In genomic region chr2:73404409-73404808, GRCh38 we compare ENCODE assay signal across 28 cellular contexts.
"Had no signal": no experiment of that assay in that cellular context is flagged by ENCODE, and none has a peak within 500 bp of the region (broad histone marks: within the 10 kb centered on the region; RNA-seq: fewer than 3 reads in every experiment).

No MANE protein-coding gene starts in this region.

- H3K4me2 ChIP-seq: neural progenitor cell had no signal

- H3K4me1 ChIP-seq: neural progenitor cell, parathyroid adenoma, psoas muscle, sigmoid colon, stomach, thyroid gland, tibial nerve, upper lobe of left lung, vagina had no signal

- H3K27me3 ChIP-seq: neural progenitor cell, ovary, right lobe of liver, sigmoid colon, stomach, thyroid gland, tibial nerve, upper lobe of left lung, vagina had no signal

- H2AFZ ChIP-seq: neural progenitor cell, parathyroid adenoma had no signal

- DNase-seq: occipital lobe; ovary; posterior cingulate gyrus; psoas muscle; right cardiac atrium; right lobe of liver; sigmoid colon; small intestine; stimulated activated CD4-positive, alpha-beta T cell treated with anti-CD3 and anti-CD28 coated beads, Interleukin-15, amount 100 ng/mL, for 24 hours; stimulated activated CD4-positive, alpha-beta T cell treated with anti-CD3 and anti-CD28 coated beads, Interleukin-2, amount 100 ng/mL, for 24 hours; stimulated activated CD4-positive, alpha-beta T cell treated with anti-CD3 and anti-CD28 coated beads, Interleukin-2, amount 100 ng/mL, for 48 hours; stimulated activated CD4-positive, alpha-beta T cell treated with anti-CD3 and anti-CD28 coated beads, Interleukin-4, amount 100 ng/mL, for 24 hours; stimulated activated naive B cell treated with anti-CD40 and anti-IgM and Interleukin-4, amounts not matched to agents 10 μg/mL and 1 μg/mL and 100 μg/mL, for 72 hours; stimulated activated naive CD4-positive, alpha-beta T cell treated with Interleukin-2 at 50 U/mL for 16 hours; stomach; thyroid gland; trophoblast cell; upper lobe of left lung had no signal

- H3K27ac Mint-ChIP-seq: nephron; neural progenitor cell; progenitor cell of endocrine pancreas; stimulated activated effector memory CD8-positive, alpha-beta T cell treated with anti-CD3 and anti-CD28 coated beads, Interleukin-12 subunit alpha, Interleukin-12 subunit beta, amount 100 ng/mL, for 72 hours; stimulated activated naive B cell treated with anti-CD40 and anti-IgM and Interleukin-4, amounts not matched to agents 10 μg/mL and 1 μg/mL and 100 μg/mL, for 72 hours; stimulated activated naive CD8-positive, alpha-beta T cell treated with anti-CD3 and anti-CD28 coated beads, Interleukin-15, Interleukin-2, amounts not matched to agents 100 ng/mL and 50 ng/mL, for 24 hours had no signal

- H3K36me3 ChIP-seq: ovary, right lobe of liver, thoracic aorta, thyroid gland had no signal

- ATAC-seq: psoas muscle; right cardiac atrium; right lobe of liver; stimulated activated effector memory CD8-positive, alpha-beta T cell treated with anti-CD3 and anti-CD28 coated beads, Interleukin-12 subunit alpha, Interleukin-12 subunit beta, amount 100 ng/mL, for 72 hours; stimulated activated naive B cell treated with anti-CD40 and anti-IgM and Interleukin-4, amounts not matched to agents 10 μg/mL and 1 μg/mL and 100 μg/mL, for 72 hours had no signal

- H3K9me3 ChIP-seq: ovary, right lobe of liver, thyroid gland had no signal

- H3K9ac ChIP-seq: neural progenitor cell, parathyroid adenoma had no signal

- H3K27ac ChIP-seq: neural progenitor cell, ovary, parathyroid adenoma, psoas muscle, right lobe of liver, sigmoid colon, stomach, thoracic aorta, thyroid gland, tibial nerve, upper lobe of left lung, vagina had no signal

- H3K4me3 ChIP-seq: neural progenitor cell, ovary, psoas muscle, right lobe of liver, sigmoid colon, stomach, thoracic aorta, thyroid gland, tibial nerve, upper lobe of left lung, vagina had no signal

- H3K27me3 Mint-ChIP-seq: progenitor cell of endocrine pancreas; stimulated activated naive B cell treated with anti-CD40 and anti-IgM and Interleukin-4, amounts not matched to agents 10 μg/mL and 1 μg/mL and 100 μg/mL, for 72 hours; stimulated activated naive CD8-positive, alpha-beta T cell treated with anti-CD3 and anti-CD28 coated beads, Interleukin-15, Interleukin-2, amounts not matched to agents 100 ng/mL and 50 ng/mL, for 24 hours had no signal

- H3K4me1 Mint-ChIP-seq: nephron, neural progenitor cell had no signal

- H3K4me3 Mint-ChIP-seq: nephron; neural progenitor cell; stimulated activated effector memory CD8-positive, alpha-beta T cell treated with anti-CD3 and anti-CD28 coated beads, Interleukin-12 subunit alpha, Interleukin-12 subunit beta, amount 100 ng/mL, for 72 hours; stimulated activated naive B cell treated with anti-CD40 and anti-IgM and Interleukin-4, amounts not matched to agents 10 μg/mL and 1 μg/mL and 100 μg/mL, for 72 hours; stimulated activated naive CD8-positive, alpha-beta T cell treated with anti-CD3 and anti-CD28 coated beads, Interleukin-15, Interleukin-2, amounts not matched to agents 100 ng/mL and 50 ng/mL, for 24 hours had no signal

- FAIRE-seq: small intestine, urothelium cell line had no signal
